In genomic region chr15:79964232-79964820, GRCh38 we compare ENCODE assay signal across 1 cellular context.
TF ChIP-seq lines count a peak whose summit lies in the region.

No MANE protein-coding gene starts in this region.

TF ChIP-seq in GM12878, 131 proteins besides CTCF, POLR2A, EP300 and RAD21 (continued from another document):
- no peak for TF ChIP-seq NR2F1 (conservative IDR thresholded peaks at IDR 0.05)
- TF ChIP-seq CHD4 (IDR thresholded peaks at IDR 0.05): no peak
- no peak for TF ChIP-seq SIN3A (IDR thresholded peaks at IDR 0.05; ENCODE audit: low read depth, low read length)
- TF ChIP-seq ZZZ3 (IDR thresholded peaks at IDR 0.05; ENCODE audit: control insufficient read depth, insufficient read length, low read depth): no peak
- TF ChIP-seq FOXK2 (IDR thresholded peaks at IDR 0.05): no peak
- TF ChIP-seq IKZF2 (IDR thresholded peaks at IDR 0.05): 0 out of 4 replicates have a peak, but pooled peaks of 1 of the 2 experiments have one; percentile 17
- TF ChIP-seq ZNF207 (IDR thresholded peaks at IDR 0.05; ENCODE audit: borderline replicate concordance): no peak
- TF ChIP-seq ZNF687 (IDR thresholded peaks at IDR 0.05): no peak
- TF ChIP-seq FOS (IDR thresholded peaks at IDR 0.05; ENCODE audit: borderline replicate concordance, extremely low read depth, insufficient read length): no peak
- peak; percentile 62 for TF ChIP-seq SMAD1 (IDR thresholded peaks at IDR 0.05; ENCODE audit: low read depth, partially characterized antibody)
- no peak for TF ChIP-seq HDAC2 (IDR thresholded peaks at IDR 0.05)
- no peak for TF ChIP-seq ZBTB4 (CRISPR knock-in tag; IDR thresholded peaks at IDR 0.05)
- 0 out of 2 replicates have a peak, but pooled peaks have one; percentile 21 for TF ChIP-seq SMARCA5 (IDR thresholded peaks at IDR 0.05)
- TF ChIP-seq CBX5 (IDR thresholded peaks at IDR 0.05; ENCODE audit: low read depth): no peak
- TF ChIP-seq USF2 (IDR thresholded peaks at IDR 0.05; ENCODE audit: borderline replicate concordance, low read depth, low read length): no peak; the same call in 1 of the 2 replicates
- no peak for TF ChIP-seq ZBTB11 (CRISPR knock-in tag; IDR thresholded peaks at IDR 0.05)
- TF ChIP-seq FOXM1 (IDR thresholded peaks at IDR 0.05; ENCODE audit: low read depth, low read length): no peak
- no peak for TF ChIP-seq ZNF622 (IDR thresholded peaks at IDR 0.05)
- no peak for TF ChIP-seq HCFC1 (IDR thresholded peaks at IDR 0.05; ENCODE audit: low read length)
- no peak for TF ChIP-seq JUNB (IDR thresholded peaks at IDR 0.05)
- no peak for TF ChIP-seq RAD51 (IDR thresholded peaks at IDR 0.05)
- no peak for TF ChIP-seq BCL3 (IDR thresholded peaks at IDR 0.05; ENCODE audit: borderline replicate concordance, insufficient read depth, low read depth, low read length, poor library complexity, severe bottlenecking)
- TF ChIP-seq SUZ12 (IDR thresholded peaks at IDR 0.05; ENCODE audit: unreplicated experiment): no peak
- TF ChIP-seq RB1 (IDR thresholded peaks at IDR 0.05; ENCODE audit: borderline replicate concordance): no peak
- no peak for TF ChIP-seq CUX1 (IDR thresholded peaks at IDR 0.05; ENCODE audit: insufficient replicate concordance, low read depth, low read length)
- no peak for TF ChIP-seq HSF1 (IDR thresholded peaks at IDR 0.05; ENCODE audit: low read depth, low read length)
- no peak for TF ChIP-seq NR2C2 (IDR thresholded peaks at IDR 0.05; ENCODE audit: borderline replicate concordance, control insufficient read depth, insufficient read length, low read depth)
- TF ChIP-seq ETV6 (conservative IDR thresholded peaks at IDR 0.05 in 1 of 2, IDR thresholded peaks at IDR 0.05 in 1 of 2; ENCODE audit: borderline replicate concordance in 1 of 2, low read depth in 1 of 2): no peak
